2 cellular contexts compared by ENCODE assay signal in the genomic region with DNA sequence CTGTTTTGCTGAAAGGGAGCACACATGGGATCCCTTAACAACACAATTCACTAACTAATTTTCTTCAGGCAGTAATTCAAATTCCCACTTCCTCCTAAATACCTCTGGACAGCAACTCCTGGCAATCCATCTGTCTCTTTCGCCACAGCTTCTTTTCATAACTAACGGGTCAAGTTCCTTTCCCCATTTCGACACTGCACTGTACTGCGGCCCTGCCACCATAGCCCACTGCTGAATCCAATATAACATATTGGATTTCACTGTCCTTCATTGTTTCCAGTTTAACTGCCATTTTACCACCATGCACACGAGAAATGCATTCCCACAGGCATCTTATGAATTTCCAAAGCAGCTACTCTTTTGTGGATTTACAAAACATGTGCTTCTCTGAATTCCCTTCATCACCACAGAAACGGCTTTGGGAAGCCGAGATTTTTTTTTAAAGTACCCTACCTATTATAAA.
TF ChIP-seq lines count a peak whose summit lies in the region.

No MANE protein-coding gene starts in this region.

TF ChIP-seq in GM23338, 12 proteins besides CTCF, POLR2A, EP300 and RAD21 (continues in another document):
- no peak for TF ChIP-seq NANOG (IDR thresholded peaks at IDR 0.05; ENCODE audit: borderline replicate concordance)
- TF ChIP-seq EZH2 (IDR thresholded peaks at IDR 0.05; ENCODE audit: low read depth, unreplicated experiment): no peak
- no peak for TF ChIP-seq JUNB (IDR thresholded peaks at IDR 0.05; ENCODE audit: unreplicated experiment)
- no peak for TF ChIP-seq CREB1 (CRISPR knock-in tag; IDR thresholded peaks at IDR 0.05; ENCODE audit: low read depth)
- TF ChIP-seq POLR2AphosphoS5 (IDR thresholded peaks at IDR 0.05; ENCODE audit: low read depth): no peak
- TF ChIP-seq ZNF114 (CRISPR knock-in tag; IDR thresholded peaks at IDR 0.05): no peak
- TF ChIP-seq, protein P1, sequence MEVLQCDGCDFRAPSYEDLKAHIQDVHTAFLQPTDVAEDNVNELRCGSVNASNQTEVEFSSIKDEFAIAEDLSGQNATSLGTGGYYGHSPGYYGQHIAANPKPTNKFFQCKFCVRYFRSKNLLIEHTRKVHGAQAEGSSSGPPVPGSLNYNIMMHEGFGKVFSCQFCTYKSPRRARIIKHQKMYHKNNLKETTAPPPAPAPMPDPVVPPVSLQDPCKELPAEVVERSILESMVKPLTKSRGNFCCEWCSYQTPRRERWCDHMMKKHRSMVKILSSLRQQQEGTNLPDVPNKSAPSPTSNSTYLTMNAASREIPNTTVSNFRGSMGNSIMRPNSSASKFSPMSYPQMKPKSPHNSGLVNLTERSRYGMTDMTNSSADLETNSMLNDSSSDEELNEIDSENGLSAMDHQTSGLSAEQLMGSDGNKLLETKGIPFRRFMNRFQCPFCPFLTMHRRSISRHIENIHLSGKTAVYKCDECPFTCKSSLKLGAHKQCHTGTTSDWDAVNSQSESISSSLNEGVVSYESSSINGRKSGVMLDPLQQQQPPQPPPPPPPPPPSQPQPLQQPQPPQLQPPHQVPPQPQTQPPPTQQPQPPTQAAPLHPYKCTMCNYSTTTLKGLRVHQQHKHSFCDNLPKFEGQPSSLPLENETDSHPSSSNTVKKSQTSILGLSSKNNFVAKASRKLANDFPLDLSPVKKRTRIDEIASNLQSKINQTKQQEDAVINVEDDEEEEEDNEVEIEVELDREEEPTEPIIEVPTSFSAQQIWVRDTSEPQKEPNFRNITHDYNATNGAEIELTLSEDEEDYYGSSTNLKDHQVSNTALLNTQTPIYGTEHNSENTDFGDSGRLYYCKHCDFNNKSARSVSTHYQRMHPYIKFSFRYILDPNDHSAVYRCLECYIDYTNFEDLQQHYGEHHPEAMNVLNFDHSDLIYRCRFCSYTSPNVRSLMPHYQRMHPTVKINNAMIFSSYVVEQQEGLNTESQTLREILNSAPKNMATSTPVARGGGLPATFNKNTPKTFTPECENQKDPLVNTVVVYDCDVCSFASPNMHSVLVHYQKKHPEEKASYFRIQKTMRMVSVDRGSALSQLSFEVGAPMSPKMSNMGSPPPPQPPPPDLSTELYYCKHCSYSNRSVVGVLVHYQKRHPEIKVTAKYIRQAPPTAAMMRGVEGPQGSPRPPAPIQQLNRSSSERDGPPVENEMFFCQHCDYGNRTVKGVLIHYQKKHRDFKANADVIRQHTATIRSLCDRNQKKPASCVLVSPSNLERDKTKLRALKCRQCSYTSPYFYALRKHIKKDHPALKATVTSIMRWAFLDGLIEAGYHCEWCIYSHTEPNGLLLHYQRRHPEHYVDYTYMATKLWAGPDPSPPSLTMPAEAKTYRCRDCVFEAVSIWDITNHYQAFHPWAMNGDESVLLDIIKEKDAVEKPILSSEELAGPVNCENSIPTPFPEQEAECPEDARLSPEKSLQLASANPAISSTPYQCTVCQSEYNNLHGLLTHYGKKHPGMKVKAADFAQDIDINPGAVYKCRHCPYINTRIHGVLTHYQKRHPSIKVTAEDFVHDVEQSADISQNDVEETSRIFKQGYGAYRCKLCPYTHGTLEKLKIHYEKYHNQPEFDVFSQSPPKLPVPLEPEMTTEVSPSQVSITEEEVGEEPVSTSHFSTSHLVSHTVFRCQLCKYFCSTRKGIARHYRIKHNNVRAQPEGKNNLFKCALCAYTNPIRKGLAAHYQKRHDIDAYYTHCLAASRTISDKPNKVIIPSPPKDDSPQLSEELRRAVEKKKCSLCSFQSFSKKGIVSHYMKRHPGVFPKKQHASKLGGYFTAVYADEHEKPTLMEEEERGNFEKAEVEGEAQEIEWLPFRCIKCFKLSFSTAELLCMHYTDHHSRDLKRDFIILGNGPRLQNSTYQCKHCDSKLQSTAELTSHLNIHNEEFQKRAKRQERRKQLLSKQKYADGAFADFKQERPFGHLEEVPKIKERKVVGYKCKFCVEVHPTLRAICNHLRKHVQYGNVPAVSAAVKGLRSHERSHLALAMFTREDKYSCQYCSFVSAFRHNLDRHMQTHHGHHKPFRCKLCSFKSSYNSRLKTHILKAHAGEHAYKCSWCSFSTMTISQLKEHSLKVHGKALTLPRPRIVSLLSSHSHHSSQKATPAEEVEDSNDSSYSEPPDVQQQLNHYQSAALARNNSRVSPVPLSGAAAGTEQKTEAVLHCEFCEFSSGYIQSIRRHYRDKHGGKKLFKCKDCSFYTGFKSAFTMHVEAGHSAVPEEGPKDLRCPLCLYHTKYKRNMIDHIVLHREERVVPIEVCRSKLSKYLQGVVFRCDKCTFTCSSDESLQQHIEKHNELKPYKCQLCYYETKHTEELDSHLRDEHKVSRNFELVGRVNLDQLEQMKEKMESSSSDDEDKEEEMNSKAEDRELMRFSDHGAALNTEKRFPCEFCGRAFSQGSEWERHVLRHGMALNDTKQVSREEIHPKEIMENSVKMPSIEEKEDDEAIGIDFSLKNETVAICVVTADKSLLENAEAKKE (CRISPR knock-in tag; IDR thresholded peaks at IDR 0.05): no peak
- no peak for TF ChIP-seq STAT1 (IDR thresholded peaks at IDR 0.05; ENCODE audit: unreplicated experiment)
- TF ChIP-seq, protein P2, sequence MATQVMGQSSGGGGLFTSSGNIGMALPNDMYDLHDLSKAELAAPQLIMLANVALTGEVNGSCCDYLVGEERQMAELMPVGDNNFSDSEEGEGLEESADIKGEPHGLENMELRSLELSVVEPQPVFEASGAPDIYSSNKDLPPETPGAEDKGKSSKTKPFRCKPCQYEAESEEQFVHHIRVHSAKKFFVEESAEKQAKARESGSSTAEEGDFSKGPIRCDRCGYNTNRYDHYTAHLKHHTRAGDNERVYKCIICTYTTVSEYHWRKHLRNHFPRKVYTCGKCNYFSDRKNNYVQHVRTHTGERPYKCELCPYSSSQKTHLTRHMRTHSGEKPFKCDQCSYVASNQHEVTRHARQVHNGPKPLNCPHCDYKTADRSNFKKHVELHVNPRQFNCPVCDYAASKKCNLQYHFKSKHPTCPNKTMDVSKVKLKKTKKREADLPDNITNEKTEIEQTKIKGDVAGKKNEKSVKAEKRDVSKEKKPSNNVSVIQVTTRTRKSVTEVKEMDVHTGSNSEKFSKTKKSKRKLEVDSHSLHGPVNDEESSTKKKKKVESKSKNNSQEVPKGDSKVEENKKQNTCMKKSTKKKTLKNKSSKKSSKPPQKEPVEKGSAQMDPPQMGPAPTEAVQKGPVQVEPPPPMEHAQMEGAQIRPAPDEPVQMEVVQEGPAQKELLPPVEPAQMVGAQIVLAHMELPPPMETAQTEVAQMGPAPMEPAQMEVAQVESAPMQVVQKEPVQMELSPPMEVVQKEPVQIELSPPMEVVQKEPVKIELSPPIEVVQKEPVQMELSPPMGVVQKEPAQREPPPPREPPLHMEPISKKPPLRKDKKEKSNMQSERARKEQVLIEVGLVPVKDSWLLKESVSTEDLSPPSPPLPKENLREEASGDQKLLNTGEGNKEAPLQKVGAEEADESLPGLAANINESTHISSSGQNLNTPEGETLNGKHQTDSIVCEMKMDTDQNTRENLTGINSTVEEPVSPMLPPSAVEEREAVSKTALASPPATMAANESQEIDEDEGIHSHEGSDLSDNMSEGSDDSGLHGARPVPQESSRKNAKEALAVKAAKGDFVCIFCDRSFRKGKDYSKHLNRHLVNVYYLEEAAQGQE (IDR thresholded peaks at IDR 0.05; ENCODE audit: unreplicated experiment): no peak
- TF ChIP-seq, protein P3, sequence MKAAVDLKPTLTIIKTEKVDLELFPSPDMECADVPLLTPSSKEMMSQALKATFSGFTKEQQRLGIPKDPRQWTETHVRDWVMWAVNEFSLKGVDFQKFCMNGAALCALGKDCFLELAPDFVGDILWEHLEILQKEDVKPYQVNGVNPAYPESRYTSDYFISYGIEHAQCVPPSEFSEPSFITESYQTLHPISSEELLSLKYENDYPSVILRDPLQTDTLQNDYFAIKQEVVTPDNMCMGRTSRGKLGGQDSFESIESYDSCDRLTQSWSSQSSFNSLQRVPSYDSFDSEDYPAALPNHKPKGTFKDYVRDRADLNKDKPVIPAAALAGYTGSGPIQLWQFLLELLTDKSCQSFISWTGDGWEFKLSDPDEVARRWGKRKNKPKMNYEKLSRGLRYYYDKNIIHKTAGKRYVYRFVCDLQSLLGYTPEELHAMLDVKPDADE (IDR thresholded peaks at IDR 0.05): no peak

TF ChIP-seq in H1, 55 proteins besides CTCF, POLR2A, EP300 and RAD21:
- TF ChIP-seq SIN3A (conservative IDR thresholded peaks at IDR 0.05 in 1 of 2, IDR thresholded peaks at IDR 0.05 in 1 of 2; ENCODE audit: low read depth in 1 of 2, low read length in 2 of 2) (0 out of 4 replicates have a peak, but pooled peaks of 1 of the 2 experiments have one; percentile 36), CEBPB (IDR thresholded peaks at IDR 0.05; ENCODE audit: low read depth, low read length) (no peak), SP2 (IDR thresholded peaks at IDR 0.05; ENCODE audit: low read length) (no peak)
TF ChIP-seq in H1: peak in this region for 1.
